ENCODE assay signal across 25 cellular contexts in genomic region chr6:24387818-24388217, GRCh38. TPM values are rescaled to one million over a fixed set of nuclear protein-coding genes. Genes with fewer than 3 reads are reported as not detected.
"Had no signal": no experiment of that assay in that cellular context is flagged by ENCODE, and none has a peak within 500 bp of the region (broad histone marks: within the 10 kb centered on the region; RNA-seq: fewer than 3 reads in every experiment).

No MANE protein-coding gene starts in this region.

- ATAC-seq: body of pancreas; esophagus mucosa; left lung; naive thymus-derived CD8-positive, alpha-beta T cell; pancreas; psoas muscle had no signal

- H3K4me3 ChIP-seq: body of pancreas, hepatocyte, left lung, lung, pancreas, psoas muscle, right atrium auricular region, tibial artery had no signal

- H3K4me1 Mint-ChIP-seq: activated naive CD4-positive, alpha-beta T cell treated with anti-CD3 and anti-CD28 coated beads, Interleukin-2, amount 50 U/mL, for 24 hours; immature natural killer cell; naive thymus-derived CD8-positive, alpha-beta T cell had no signal

- DNase-seq: activated CD4-positive, alpha-beta T cell treated with anti-CD3 and anti-CD28 coated beads for 1 hour; activated gamma-delta T cell treated with Interleukin-2 at 50 U/mL for 16 hours; activated T-cell treated with anti-CD3 and anti-CD28 coated beads, Interleukin-2, amount 50 U/mL, for 1 hour; anterior cingulate cortex; body of pancreas; dermis blood vessel endothelial cell; effector CD8-positive, alpha-beta T cell; glutamatergic neuron; immature natural killer cell; kidney glomerular epithelial cell; left lung; naive thymus-derived CD8-positive, alpha-beta T cell; pancreas; psoas muscle; stimulated activated CD4-positive, alpha-beta T cell treated with anti-CD3 and anti-CD28 coated beads, Interleukin-12 subunit alpha, Interleukin-12 subunit beta, amount 100 ng/mL, for 4 hours; stimulated activated CD4-positive, alpha-beta T cell treated with anti-CD3 and anti-CD28 coated beads, Interleukin-4, amount 100 ng/mL, for 4 hours; tibial artery had no signal

- H3K27ac Mint-ChIP-seq: activated naive CD4-positive, alpha-beta T cell treated with anti-CD3 and anti-CD28 coated beads, Interleukin-2, amount 50 U/mL, for 24 hours; immature natural killer cell; mesothelial cell of epicardium; naive thymus-derived CD8-positive, alpha-beta T cell; stimulated activated naive CD8-positive, alpha-beta T cell treated with anti-CD3 and anti-CD28 coated beads, Interleukin-15, Interleukin-2, amounts not matched to agents 100 ng/mL and 50 ng/mL, for 24 hours had no signal

- H3K4me1 ChIP-seq: left lung, pancreas, psoas muscle, right atrium auricular region, tibial artery had no signal

- H3K4me3 Mint-ChIP-seq: activated naive CD4-positive, alpha-beta T cell treated with anti-CD3 and anti-CD28 coated beads, Interleukin-2, amount 50 U/mL, for 24 hours; immature natural killer cell; mesothelial cell of epicardium; naive thymus-derived CD8-positive, alpha-beta T cell; stimulated activated naive CD8-positive, alpha-beta T cell treated with anti-CD3 and anti-CD28 coated beads, Interleukin-15, Interleukin-2, amounts not matched to agents 100 ng/mL and 50 ng/mL, for 24 hours had no signal

- H3K36me3 ChIP-seq: left lung, pancreas, right atrium auricular region, tibial artery had no signal

- H3K9me3 Mint-ChIP-seq: activated naive CD4-positive, alpha-beta T cell treated with anti-CD3 and anti-CD28 coated beads, Interleukin-2, amount 50 U/mL, for 24 hours; immature natural killer cell; mesothelial cell of epicardium; stimulated activated naive CD8-positive, alpha-beta T cell treated with anti-CD3 and anti-CD28 coated beads, Interleukin-15, Interleukin-2, amounts not matched to agents 100 ng/mL and 50 ng/mL, for 24 hours had no signal

- H3K36me3 Mint-ChIP-seq: activated naive CD4-positive, alpha-beta T cell treated with anti-CD3 and anti-CD28 coated beads, Interleukin-2, amount 50 U/mL, for 24 hours; mesothelial cell of epicardium; naive thymus-derived CD8-positive, alpha-beta T cell had no signal

- H3K27ac ChIP-seq: body of pancreas, hepatocyte, left lung, pancreas, psoas muscle, right atrium auricular region, tibial artery had no signal

- H3K9me3 ChIP-seq: body of pancreas, left lung, pancreas, psoas muscle, right atrium auricular region, tibial artery had no signal

- H3K27me3 ChIP-seq: body of pancreas, hepatocyte, left lung, pancreas, right atrium auricular region, tibial artery had no signal

RNA-seq across cellular contexts. Expression of gene DCDC2, which starts 30.0 kb away (rescaled TPM):
- total RNA-seq: esophagus mucosa; naive thymus-derived CD8-positive, alpha-beta T cell; right atrium auricular region; T-helper 2 cell treated with Interferon-gamma antibody and Interleukin-4, amounts not matched to agents 100 ng/mL and 5 ng/mL, for 36 hours had no signal
- polyA plus RNA-seq: immature natural killer cell; naive thymus-derived CD8-positive, alpha-beta T cell had no signal
